Comparison of ENCODE assay signal across 8 cellular contexts in the genomic region with DNA sequence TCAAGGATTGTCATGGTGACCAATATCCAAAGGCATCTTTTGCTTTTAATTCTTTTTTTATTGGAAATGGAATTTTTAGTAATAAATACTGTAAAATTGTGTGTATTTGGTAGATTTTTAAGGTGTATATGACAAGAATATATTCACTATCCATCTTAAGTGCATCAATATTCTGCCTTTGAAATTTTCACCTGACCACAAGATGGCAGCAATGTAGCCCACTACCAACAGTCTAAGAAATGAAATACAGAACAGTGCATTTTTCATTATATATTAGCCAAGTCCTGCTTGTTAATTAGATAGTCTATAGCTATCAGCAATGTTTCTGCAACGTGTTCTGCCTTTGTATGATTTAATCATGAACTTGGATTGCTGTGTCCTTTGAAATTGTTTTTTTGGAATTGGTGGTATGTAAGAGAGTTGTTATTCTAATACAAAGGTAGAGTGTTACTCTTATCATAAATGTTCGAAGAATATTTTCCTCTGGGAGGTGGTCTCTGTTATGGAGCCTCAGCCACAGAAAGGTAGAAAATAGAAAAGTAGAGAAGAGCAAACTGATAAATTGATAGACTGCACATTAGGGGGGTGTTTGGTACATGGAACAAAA. TPM values are rescaled to one million over a fixed set of nuclear protein-coding genes. Genes with fewer than 3 reads are reported as not detected.
DNase-seq lines count a peak whose midpoint lies in the region; ATAC-seq and TF ChIP-seq lines count a peak whose summit lies in the region.

No MANE protein-coding gene starts in this region.

- no peak for TF ChIP-seq POLR2A in upper lobe of left lung (IDR thresholded peaks at IDR 0.05)

- H3K27ac ChIP-seq in hepatocyte (no peak overlapping the region), upper lobe of left lung (no peak overlapping the region)

- peak; percentile 8 for DNase-seq in AG09319 (ENCODE audit: extremely low read depth, low read depth)
- peak; percentile 53 for DNase-seq in GM12865 (ENCODE audit: low read depth)
- peak; percentile 47 for DNase-seq in hepatocyte (ENCODE audit: low spot score)
- no peak for DNase-seq in upper lobe of left lung
- no peak for DNase-seq in COR-L47 (lab: John Stamatoyannopoulos, UW)

- H3K9me2 ChIP-seq in hepatocyte (replicated peaks; ENCODE audit: insufficient read depth): no peaks in the 10 kb centered on the region

- no peak for TF ChIP-seq EP300 in upper lobe of left lung (IDR thresholded peaks at IDR 0.05)

- H3K36me3 ChIP-seq in hepatocyte (replicated peaks; ENCODE audit: insufficient read depth, low read depth) (no peaks in the 10 kb centered on the region), upper lobe of left lung (no peaks in the 10 kb centered on the region)

- no peaks in the 10 kb centered on the region for H3K79me2 ChIP-seq in hepatocyte

- ATAC-seq in HG03442 (IDR thresholded peaks at IDR 0.05; ENCODE audit: unreplicated experiment): peak; percentile 65
- ATAC-seq in upper lobe of left lung (ENCODE audit: low FRiP score in 2 of 2): no peak
- no peak for ATAC-seq in HG03095 (IDR thresholded peaks at IDR 0.05; ENCODE audit: unreplicated experiment)

- WGBS in hepatocyte (ENCODE audit: low lambda C conversion rate, missing lambda C conversion rate): 42% methylated on average over 2 of the region's 2 CpGs
- 41 to 43% methylated on average over 2 of the region's 2 CpGs for WGBS in upper lobe of left lung, 2 donors

- H3K4me3 ChIP-seq in GM12865 (ENCODE audit: low read depth, low read length) (no peak overlapping the region), WI38 (ENCODE audit: low read depth, low read length) (no peak overlapping the region), hepatocyte (no peak overlapping the region), upper lobe of left lung (no peak overlapping the region)

- H3K27me3 ChIP-seq in hepatocyte (no peaks in the 10 kb centered on the region), upper lobe of left lung (no peaks in the 10 kb centered on the region)

- no peak overlapping the region for H2AFZ ChIP-seq in hepatocyte

- peak; percentile 59 for TF ChIP-seq CTCF in AG09319 (IDR thresholded peaks at IDR 0.05; ENCODE audit: low read depth, low read length)
- peak; percentile 38 for TF ChIP-seq CTCF in GM12865 (IDR thresholded peaks at IDR 0.05; ENCODE audit: insufficient read depth, low read depth, low read length, missing control alignments)
- peak; percentile 22; the same call in 1 of the 2 replicates for TF ChIP-seq CTCF in WI38 (IDR thresholded peaks at IDR 0.05; ENCODE audit: low read depth, low read length)
- TF ChIP-seq CTCF in hepatocyte (IDR thresholded peaks at IDR 0.05; ENCODE audit: poor library complexity): peak; percentile 77
- peak in 5 of 6 experiments; percentile 12 to 43 (median 34) for TF ChIP-seq CTCF in upper lobe of left lung (IDR thresholded peaks at IDR 0.05)

- H4K20me1 ChIP-seq in hepatocyte (ENCODE audit: insufficient read depth, poor library complexity, severe bottlenecking): no peaks in the 10 kb centered on the region

- H3K4me1 ChIP-seq in hepatocyte (ENCODE audit: insufficient read depth): peaks cover 6% of the 10 kb centered on the region
- peaks cover 0 to 6% (median 0%) of the 10 kb centered on the region in 4 donors for H3K4me1 ChIP-seq in upper lobe of left lung

- H3K4me2 ChIP-seq in hepatocyte: no peak overlapping the region

- no peaks in the 10 kb centered on the region for H3K9me3 ChIP-seq in hepatocyte (ENCODE audit: low read depth)
- no peaks in the 10 kb centered on the region for H3K9me3 ChIP-seq in upper lobe of left lung

RNA-seq across cellular contexts. Expression of a gene that starts 38.2 kb away (rescaled TPM):
- total RNA-seq in hepatocyte (0.08 and 1.6 TPM in 2 replicates), upper lobe of left lung (10 to 100 TPM in 2 of 6 donors, 1 to 10 TPM in 3, under 1 TPM in 1; 0.59 to 17.8 (median 5.2) TPM)
- polyA plus RNA-seq in hepatocyte: 0.30 and 0.49 TPM in 2 replicates

Comparison
In these comparisons a context has a peak if more than half of its experiments do, and no peak if none do; other contexts are left out.
1. DNase-seq: peak in AG09319 (single experiment), GM12865 (single experiment) and hepatocyte (single experiment); none in upper lobe of left lung (0 of 2) and COR-L47 (single experiment).
2. CTCF ChIP-seq: peak in every context shown above with its lines; median percentile 77 in hepatocyte; 59 in AG09319; 38 in GM12865; 34 in upper lobe of left lung; 22 in WI38.